In the genomic region with DNA sequence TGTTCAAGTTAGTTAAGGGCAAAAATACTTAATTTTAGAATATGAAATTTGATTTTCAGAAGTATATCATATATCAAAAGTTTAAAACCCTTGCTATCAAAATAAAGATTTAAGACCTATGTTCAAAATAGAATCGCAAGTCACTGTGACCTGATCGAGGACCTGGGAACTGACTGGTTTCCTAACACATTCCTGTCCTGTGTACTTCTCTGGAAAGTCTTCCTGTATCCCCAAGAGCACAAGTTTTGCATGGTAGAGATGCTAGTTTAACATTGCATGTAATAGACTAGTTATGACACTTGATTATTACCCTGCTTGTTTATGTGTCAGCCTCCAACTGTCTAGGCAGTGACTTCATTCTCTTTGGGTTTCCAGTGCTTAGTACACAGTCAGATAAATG, we compare ENCODE assay signal across 21 cellular contexts. TPM values are rescaled to one million over a fixed set of nuclear protein-coding genes. Genes with fewer than 3 reads are reported as not detected.
DNase-seq lines count a peak whose midpoint lies in the region; ATAC-seq, FAIRE-seq and TF ChIP-seq lines count a peak whose summit lies in the region.
"Had no signal": no experiment of that assay in that cellular context is flagged by ENCODE, and none has a peak within 500 bp of the region (broad histone marks: within the 10 kb centered on the region; RNA-seq: fewer than 3 reads in every experiment).

No MANE protein-coding gene starts in this region.

- no peak overlapping the region for H3K4ac ChIP-seq in IMR-90 (ENCODE audit: low read depth, low read length)

- peak; percentile 21 for FAIRE-seq in GM12892 (lab: Jason Lieb, UNC)
- FAIRE-seq: G401.6, GM19239, H1 had no signal

- DNase-seq in GM12892 (ENCODE audit: insufficient read length) (no peak), IMR-90 (peak; percentile 31), dermis blood vessel endothelial cell (peak; percentile 56), esophagus muscularis mucosa (ENCODE audit: extremely low spot score) (peak; percentile 34), cerebellum (ENCODE audit: low spot score) (no peak)
- no peak for DNase-seq in activated CD4-positive, alpha-beta memory T cell treated with anti-CD3 and anti-CD28 coated beads for 36 hours
- no peak for DNase-seq in stimulated activated CD4-positive, alpha-beta T cell treated with anti-CD3 and anti-CD28 coated beads, Interleukin-4, amount 100 ng/mL, for 24 hours
- DNase-seq: Caco-2; CD4-positive, CD25-positive, alpha-beta regulatory T cell; CD8-positive, alpha-beta T cell; DMS153; DND-41; GM23248; H7; HCEC 1CT had no signal

- H2BK5ac ChIP-seq in IMR-90 (ENCODE audit: low read depth, low read length, poor library complexity, severe bottlenecking): no peak overlapping the region

- H4K91ac ChIP-seq in IMR-90 (ENCODE audit: insufficient read depth, low read depth, low read length): no peak overlapping the region

- TF ChIP-seq POLR2A in GM12892 (IDR thresholded peaks at IDR 0.05; ENCODE audit: low read depth, low read length) (no peak), IMR-90 (IDR thresholded peaks at IDR 0.05; ENCODE audit: low read depth, low read length) (no peak), esophagus muscularis mucosa (IDR thresholded peaks at IDR 0.05; ENCODE audit: low read depth) (no peak)

- H3K27me3 Mint-ChIP-seq in activated CD4-positive, alpha-beta memory T cell treated with anti-CD3 and anti-CD28 coated beads for 36 hours: peaks cover 9% of the 10 kb centered on the region
- H3K27me3 Mint-ChIP-seq: B cell had no signal

- no peak overlapping the region for H3K4me2 ChIP-seq in IMR-90 (ENCODE audit: low read depth, low read length)
- H3K4me2 ChIP-seq: BLaER1 had no signal

- H3K27ac Mint-ChIP-seq in activated CD4-positive, alpha-beta memory T cell treated with anti-CD3 and anti-CD28 coated beads for 36 hours: no peak overlapping the region
- H3K27ac Mint-ChIP-seq: B cell; CD4-positive, CD25-positive, alpha-beta regulatory T cell; CD8-positive, alpha-beta T cell had no signal

- no peak overlapping the region for H3K56ac ChIP-seq in IMR-90 (ENCODE audit: extremely low read depth, insufficient read depth, low read length)

- no peak overlapping the region for H2BK15ac ChIP-seq in IMR-90 (ENCODE audit: low read depth, low read length)

- no peak overlapping the region for H2BK120ac ChIP-seq in IMR-90 (ENCODE audit: low read depth, low read length)

- H3K14ac ChIP-seq in IMR-90 (replicated peaks; ENCODE audit: low read depth, low read length): no peak overlapping the region

- peaks cover 56% of the 10 kb centered on the region for H4K20me1 ChIP-seq in IMR-90 (ENCODE audit: insufficient read depth, low read length)

- H3K4me3 Mint-ChIP-seq in activated CD4-positive, alpha-beta memory T cell treated with anti-CD3 and anti-CD28 coated beads for 36 hours: no peak overlapping the region
- H3K4me3 Mint-ChIP-seq: B cell; CD4-positive, CD25-positive, alpha-beta regulatory T cell; CD8-positive, alpha-beta T cell had no signal

- no peaks in the 10 kb centered on the region for H3K9me3 Mint-ChIP-seq in activated CD4-positive, alpha-beta memory T cell treated with anti-CD3 and anti-CD28 coated beads for 36 hours
- H3K9me3 Mint-ChIP-seq: CD8-positive, alpha-beta T cell had no signal

- peaks cover 16% of the 10 kb centered on the region for H3K4me1 ChIP-seq in IMR-90 (ENCODE audit: control insufficient read depth, insufficient read depth, low read length)
- H3K4me1 ChIP-seq in esophagus muscularis mucosa: no peaks in the 10 kb centered on the region

- no peak overlapping the region for H2AK9ac ChIP-seq in IMR-90 (replicated peaks; ENCODE audit: low read depth, low read length, poor library complexity)

- dilution Hi-C loops in IMR-90 (cut with HindIII; ENCODE audit: low sequenced_read_pairs, unreplicated experiment): no loop called here

- peaks cover 25% of the 10 kb centered on the region for H3K9me1 ChIP-seq in IMR-90 (ENCODE audit: insufficient read depth, low read length)

- H3K27me3 ChIP-seq in IMR-90 (ENCODE audit: control insufficient read depth, insufficient read depth, low read length) (no peaks in the 10 kb centered on the region), esophagus muscularis mucosa (no peaks in the 10 kb centered on the region)
- H3K27me3 ChIP-seq: BLaER1 had no signal

- POLR2A ChIA-PET in IMR-90 (lab: Charles Lee; ENCODE audit: unreplicated experiment): no interaction called here
- POLR2A ChIA-PET in activated CD4-positive, alpha-beta memory T cell treated with anti-CD3 and anti-CD28 coated beads for 36 hours (lab: Charles Lee): interaction anchor here (1.2 to 1.5 kb wide), 3 partner anchors 15 to 78 kb away, joined by 3 to 6 read pairs (median 4); no protein-coding TSS in a partner anchor

- no peak overlapping the region for H4K8ac ChIP-seq in IMR-90 (ENCODE audit: low read depth in 2 of 2, low read length in 2 of 2)

- peaks cover 33% of the 10 kb centered on the region for H3K4me1 Mint-ChIP-seq in activated CD4-positive, alpha-beta memory T cell treated with anti-CD3 and anti-CD28 coated beads for 36 hours (ENCODE audit: low read depth)

- H3K27ac ChIP-seq in IMR-90 (ENCODE audit: insufficient read depth, low read length) (no peak overlapping the region), esophagus muscularis mucosa (replicated peaks in 1 of 4) (no peak overlapping the region)
- H3K27ac ChIP-seq: BLaER1, C4-2B, GM23248 had no signal

- H3K36me3 ChIP-seq in IMR-90 (ENCODE audit: control insufficient read depth, insufficient read depth, low read length) (no peaks in the 10 kb centered on the region), esophagus muscularis mucosa (no peaks in the 10 kb centered on the region)

- no peak for TF ChIP-seq CTCF in IMR-90 (conservative IDR thresholded peaks at IDR 0.05; ENCODE audit: low read depth, low read length)
- no peak for TF ChIP-seq CTCF in esophagus muscularis mucosa (IDR thresholded peaks at IDR 0.05)

- H2AFZ ChIP-seq in IMR-90 (replicated peaks; ENCODE audit: low read length, poor library complexity): no peak overlapping the region
- H2AFZ ChIP-seq: GM23248 had no signal

- TF ChIP-seq EP300 in esophagus muscularis mucosa (IDR thresholded peaks at IDR 0.05): no peak

- intact Hi-C loops in IMR-90 (cut with micrococcal nuclease): no loop called here
- intact Hi-C loops in esophagus muscularis mucosa (cut with DNase I): no loop called here
- intact Hi-C loops in activated CD4-positive, alpha-beta memory T cell treated with anti-CD3 and anti-CD28 coated beads for 36 hours (cut with micrococcal nuclease): no loop called here

- no CpG with 5 or more reads among the region's 2 CpGs for WGBS in IMR-90 (ENCODE audit: extremely low coverage in 2 of 2, insufficient read length in 1 of 2), 2 experiments
- 43% methylated on average over 2 of the region's 2 CpGs for WGBS in esophagus muscularis mucosa

- ATAC-seq in IMR-90 (ENCODE audit: low read depth): peak; percentile 42; the same call in 1 of the 2 replicates
- ATAC-seq: CD8-positive, alpha-beta T cell had no signal

- no peak for TF ChIP-seq RAD21 in IMR-90 (IDR thresholded peaks at IDR 0.05; ENCODE audit: low read length)

- no peak overlapping the region for H2AK5ac ChIP-seq in IMR-90 (ENCODE audit: low read depth, low read length)

- in situ Hi-C loops in IMR-90 (cut with MboI; ENCODE audit: low sequenced_read_pairs): no loop called here

- CTCF ChIA-PET in IMR-90 (lab: Yijun Ruan, JAX): no interaction called here
- CTCF ChIA-PET in activated CD4-positive, alpha-beta memory T cell treated with anti-CD3 and anti-CD28 coated beads for 36 hours (lab: Charles Lee): interaction anchor here (1.8 kb wide), 1 partner anchor 78 kb away, joined by 8 read pairs; no protein-coding TSS in a partner anchor

- no TSS peak for BruUV-seq in IMR-90 (replicated peaks; lab: Mats Ljungman, UMichigan)

- H3K79me1 ChIP-seq in IMR-90 (ENCODE audit: low read depth in 1 of 2, low read length in 2 of 2): peaks cover 28 to 78% of the 10 kb centered on the region in 2 experiments

- H3K9me3 ChIP-seq in IMR-90 (ENCODE audit: control insufficient read depth, insufficient read depth, low read length): no peaks in the 10 kb centered on the region
- H3K9me3 ChIP-seq in esophagus muscularis mucosa: no peaks in the 10 kb centered on the region
- H3K9me3 ChIP-seq: Caco-2 had no signal

- H3K4me3 ChIP-seq in IMR-90 (ENCODE audit: insufficient read depth, low read depth, low read length) (no peak overlapping the region), esophagus muscularis mucosa (no peak overlapping the region)
- H3K4me3 ChIP-seq: BLaER1, GM23248 had no signal

- no peak overlapping the region for H3K9ac ChIP-seq in IMR-90 (ENCODE audit: low read depth, low read length)
- H3K9ac ChIP-seq: BLaER1, GM23248 had no signal

- no peaks in the 10 kb centered on the region for H3K36me3 Mint-ChIP-seq in activated CD4-positive, alpha-beta memory T cell treated with anti-CD3 and anti-CD28 coated beads for 36 hours
- H3K36me3 Mint-ChIP-seq: CD4-positive, CD25-positive, alpha-beta regulatory T cell; CD8-positive, alpha-beta T cell had no signal

- H4K5ac ChIP-seq in IMR-90 (ENCODE audit: low read depth, low read length): no peak overlapping the region

- no peak overlapping the region for H2BK20ac ChIP-seq in IMR-90 (ENCODE audit: low read depth, low read length)

- H3K18ac ChIP-seq in IMR-90 (ENCODE audit: low read depth, low read length): no peak overlapping the region

- no peak overlapping the region for H3K23ac ChIP-seq in IMR-90 (ENCODE audit: low read depth, low read length)

TF ChIP-seq in IMR-90, 13 proteins besides CTCF, POLR2A, EP300 and RAD21 (continues in another document):
- TF ChIP-seq NFE2L2 (IDR thresholded peaks at IDR 0.05; ENCODE audit: low read depth, low read length) (no peak), MAZ (IDR thresholded peaks at IDR 0.05; ENCODE audit: borderline replicate concordance, low read depth, low read length) (no peak), MXI1 (IDR thresholded peaks at IDR 0.05; ENCODE audit: borderline replicate concordance, low read depth, low read length) (no peak), BHLHE40 (IDR thresholded peaks at IDR 0.05; ENCODE audit: low read depth, low read length) (no peak), MAFK (IDR thresholded peaks at IDR 0.05; ENCODE audit: low read depth, low read length) (no peak), RFX5 (IDR thresholded peaks at IDR 0.05; ENCODE audit: low read depth, low read length) (no peak)

RNA-seq across cellular contexts. Expression of a gene that starts 30.3 kb away (rescaled TPM):
- polyA plus RNA-seq in GM12892 (2012; ENCODE audit: missing spikeins): 60.5 TPM
- total RNA-seq in IMR-90 (2012; rRNA removed) (580 and 683 TPM in 2 replicates), dermis blood vessel endothelial cell (103 and 166 TPM in 2 replicates), esophagus muscularis mucosa (10 to 100 TPM in 3 of 4 donors, 1 to 10 TPM in 1; 9.1 to 23.4 (median 14.7) TPM), cerebellum (50.1 TPM)
- polyA plus RNA-seq in IMR-90 (2012; rRNA removed): 21.3 and 30.4 TPM in 2 replicates
- 7.2 and 7.6 TPM in 2 replicates for polyA plus RNA-seq in IMR-90 (2012; cell fraction: cytosol; rRNA removed)
- polyA plus RNA-seq in IMR-90 (2012; cell fraction: nucleus; rRNA removed; ENCODE audit: low replicate concordance): 5.3 and 20.5 TPM in 2 replicates
- 10 to 100 TPM; 17.6 to 20.4 TPM for total RNA-seq in activated CD4-positive, alpha-beta memory T cell treated with anti-CD3 and anti-CD28 coated beads for 36 hours

Comparison
In these comparisons a context has a peak if more than half of its experiments do, and no peak if none do; other contexts are left out.
1. DNase-seq: peak in IMR-90 (single experiment), dermis blood vessel endothelial cell (single experiment) and esophagus muscularis mucosa (single experiment); none in GM12892 (single experiment), activated CD4-positive, alpha-beta memory T cell treated with anti-CD3 and anti-CD28 coated beads for 36 hours (single experiment), stimulated activated CD4-positive, alpha-beta T cell treated with anti-CD3 and anti-CD28 coated beads, Interleukin-4, amount 100 ng/mL, for 24 hours (single experiment) and cerebellum (single experiment).